9 cellular contexts compared by ENCODE assay signal in the genomic region with DNA sequence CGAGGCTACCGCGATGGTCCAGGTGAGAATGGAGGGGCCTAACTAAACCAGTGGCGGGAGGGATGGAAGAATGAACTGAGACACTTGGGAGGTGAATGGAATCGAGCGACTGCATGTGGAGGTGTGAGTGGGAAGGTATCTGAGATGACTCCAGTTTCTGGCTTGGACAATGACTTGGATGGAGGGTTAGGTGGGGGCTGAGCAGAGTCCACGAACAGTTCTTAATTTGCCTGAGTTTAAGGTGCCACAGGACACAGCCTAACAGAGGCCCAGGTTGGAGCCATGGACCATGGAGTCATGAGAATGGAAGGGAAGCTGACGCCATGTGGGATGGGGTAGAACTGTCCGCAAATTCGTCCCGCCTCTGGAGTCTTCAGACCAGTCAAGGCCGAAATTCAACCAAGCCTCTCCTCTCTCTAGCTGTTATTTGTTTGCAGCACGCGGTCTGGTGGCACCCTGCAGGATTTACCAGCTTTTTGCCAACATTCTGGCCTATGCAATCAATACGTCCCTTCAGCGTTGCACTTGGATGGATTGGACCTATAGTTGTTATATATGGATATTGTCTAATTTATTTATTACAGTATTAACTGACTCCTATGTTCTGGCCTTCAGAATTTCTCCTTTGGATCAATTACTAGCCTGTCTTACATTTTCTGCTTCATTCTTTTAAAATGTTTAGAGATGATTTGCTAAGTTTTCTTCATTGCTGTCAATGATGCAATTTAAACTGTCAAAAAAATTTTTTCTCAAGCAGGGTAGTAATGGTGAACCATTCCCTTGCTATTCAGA. TPM values are rescaled to one million over a fixed set of nuclear protein-coding genes. Genes with fewer than 3 reads are reported as not detected.
DNase-seq lines count a peak whose midpoint lies in the region; ATAC-seq, FAIRE-seq and TF ChIP-seq lines count a peak whose summit lies in the region.
"Had no signal": no experiment of that assay in that cellular context is flagged by ENCODE, and none has a peak within 500 bp of the region (broad histone marks: within the 10 kb centered on the region; RNA-seq: fewer than 3 reads in every experiment).

No MANE protein-coding gene starts in this region.

- H3K27me3 Mint-ChIP-seq in MCF 10A (ENCODE audit: insufficient read depth, unreplicated experiment), result no peaks in the 10 kb centered on the region
- H3K27me3 Mint-ChIP-seq in stimulated activated memory B cell treated with anti-CD40 and anti-IgM and Interleukin-4, amounts not matched to agents 10 μg/mL and 1 μg/mL and 100 μg/mL, for 72 hours, result no peaks in the 10 kb centered on the region
- H3K27me3 Mint-ChIP-seq: activated B cell treated with CpG ODN at 0.5 μM for 24 hours had no signal

- H3K9me3 Mint-ChIP-seq in MCF 10A (ENCODE audit: unreplicated experiment), result no peaks in the 10 kb centered on the region
- H3K9me3 Mint-ChIP-seq in stimulated activated memory B cell treated with anti-CD40 and anti-IgM and Interleukin-4, amounts not matched to agents 10 μg/mL and 1 μg/mL and 100 μg/mL, for 72 hours, result no peaks in the 10 kb centered on the region
- H3K9me3 Mint-ChIP-seq: activated B cell treated with CpG ODN at 0.5 μM for 24 hours had no signal

- peaks cover 33% of the 10 kb centered on the region for H3K36me3 Mint-ChIP-seq in MCF 10A (ENCODE audit: insufficient read depth, unreplicated experiment)
- peaks cover 6% of the 10 kb centered on the region for H3K36me3 Mint-ChIP-seq in stimulated activated memory B cell treated with anti-CD40 and anti-IgM and Interleukin-4, amounts not matched to agents 10 μg/mL and 1 μg/mL and 100 μg/mL, for 72 hours

- CTCF ChIA-PET in MCF 10A (lab: Yijun Ruan, JAX), result interaction anchor here (0.5 to 8.3 kb wide), 14 partner anchors 10 to 323 kb away, joined by 3 to 137 read pairs (median 3); a partner anchor contains a TSS
- CTCF ChIA-PET in HepG2 (lab: Yijun Ruan, JAX; ENCODE audit: low intra/inter-chr PET ratio, low total read pairs), result interaction anchor here (1.2 to 1.8 kb wide), 3 partner anchors 28 to 325 kb away, joined by 5 to 10 read pairs (median 8); no protein-coding TSS in a partner anchor
- CTCF ChIA-PET in HEK293T (lab: Yijun Ruan, JAX), result interaction anchor here (0.8 to 2.1 kb wide), 3 partner anchors 9 to 325 kb away, joined by 3 to 7 read pairs (median 6); no protein-coding TSS in a partner anchor

- H3K27ac ChIP-seq in breast epithelium, result peak overlapping the region; percentile 68 to 71
- peak overlapping the region in 3 of 5 donors; percentile 54 to 77 (median 60) for H3K27ac ChIP-seq in adrenal gland
- peak overlapping the region; percentile 67 for H3K27ac ChIP-seq in HepG2 (ENCODE audit: extremely low read length, insufficient read depth, low read length)
- peak overlapping the region; percentile 19 to 77 (median 59) for H3K27ac ChIP-seq in upper lobe of left lung

- TF ChIP-seq EP300 in HepG2 (IDR thresholded peaks at IDR 0.05; ENCODE audit: low read depth in 2 of 2, low read length in 2 of 2), result no peak
- TF ChIP-seq EP300 in HepG2 (CRISPR knock-in tag; IDR thresholded peaks at IDR 0.05; ENCODE audit: borderline replicate concordance), result no peak
- TF ChIP-seq EP300 in upper lobe of left lung (IDR thresholded peaks at IDR 0.05), result no peak

- DNase-seq in breast epithelium (ENCODE audit: low spot score in 2 of 2), result no peak
- no peak for DNase-seq in MCF 10A (ENCODE audit: unreplicated experiment)
- peak in 1 of 7 donors; percentile 7 for DNase-seq in adrenal gland
- DNase-seq in HepG2 (ENCODE audit: low spot score), result no peak
- DNase-seq in upper lobe of left lung, result no peak
- no peak for DNase-seq in HEK293T (ENCODE audit: extremely low spot score)
- no peak for DNase-seq in omental fat pad (ENCODE audit: low spot score)

- intact Hi-C loops in breast epithelium (cut with DNase I; ENCODE audit: low total_unique reads), result no loop called here
- intact Hi-C loops in MCF 10A (cut with micrococcal nuclease), result no loop called here
- intact Hi-C loops in adrenal gland (cut with DNase I), result loop anchor here in 1 of 2 donors (10.0 kb wide), 1 partner anchor 324 kb away; a partner anchor contains a TSS
- intact Hi-C loops in HepG2 (cut with micrococcal nuclease; ENCODE audit: unreplicated experiment), result loop anchor here (5.0 kb wide), 1 partner anchor 49 kb away; a partner anchor contains a TSS

- ATAC-seq in HepG2, result peak; percentile 32
- ATAC-seq in upper lobe of left lung (ENCODE audit: low FRiP score in 2 of 2), result no peak
- no peak for ATAC-seq in stimulated activated memory B cell treated with anti-CD40 and anti-IgM and Interleukin-4, amounts not matched to agents 10 μg/mL and 1 μg/mL and 100 μg/mL, for 72 hours
- ATAC-seq in omental fat pad (ENCODE audit: low FRiP score), result no peak

- H3K4me3 ChIP-seq in breast epithelium, result peak overlapping the region; percentile 81 to 87 (median 82)
- peak overlapping the region in 3 of 4 donors; percentile 32 to 80 (median 47) for H3K4me3 ChIP-seq in adrenal gland
- H3K4me3 ChIP-seq in HepG2 (replicated peaks in 1 of 3; ENCODE audit: insufficient read depth in 1 of 3, low read depth in 2 of 3, low read length in 3 of 3), result peak overlapping the region; percentile 84 to 95 (median 94)
- peak overlapping the region; percentile 13 to 81 (median 66) for H3K4me3 ChIP-seq in upper lobe of left lung

- H3K9me3 ChIP-seq in breast epithelium (no peaks in the 10 kb centered on the region), adrenal gland (replicated peaks in 1 of 3) (no peaks in the 10 kb centered on the region), HepG2 (ENCODE audit: low read length) (no peaks in the 10 kb centered on the region), upper lobe of left lung (no peaks in the 10 kb centered on the region)

- no peak for TF ChIP-seq RAD21 in HepG2 (CRISPR knock-in tag; IDR thresholded peaks at IDR 0.05)

- H3K4me1 ChIP-seq in breast epithelium (peaks cover 8 to 9% of the 10 kb centered on the region in 2 donors), adrenal gland (replicated peaks in 1 of 2) (peaks cover 3 to 19% of the 10 kb centered on the region in 2 donors), HepG2 (ENCODE audit: insufficient read depth, low read length) (peaks cover 33% of the 10 kb centered on the region), upper lobe of left lung (peaks cover 16 to 26% (median 20%) of the 10 kb centered on the region in 4 donors)

- no peak overlapping the region for H3K27ac Mint-ChIP-seq in MCF 10A (ENCODE audit: low read depth, unreplicated experiment)
- H3K27ac Mint-ChIP-seq in stimulated activated memory B cell treated with anti-CD40 and anti-IgM and Interleukin-4, amounts not matched to agents 10 μg/mL and 1 μg/mL and 100 μg/mL, for 72 hours, result no peak overlapping the region
- H3K27ac Mint-ChIP-seq: activated B cell treated with CpG ODN at 0.5 μM for 24 hours had no signal

- FAIRE-seq in HepG2 (lab: Jason Lieb, UNC), result no peak

- no peak for TF ChIP-seq POLR2A in breast epithelium (IDR thresholded peaks at IDR 0.05)
- TF ChIP-seq POLR2A in adrenal gland (IDR thresholded peaks at IDR 0.05), result no peak
- no peak; a peak in 1 of 4 replicates for TF ChIP-seq POLR2A in HepG2 (IDR thresholded peaks at IDR 0.05; ENCODE audit: insufficient read depth in 1 of 2, low read depth in 2 of 2, low read length in 2 of 2)
- no peak for TF ChIP-seq POLR2A in upper lobe of left lung (IDR thresholded peaks at IDR 0.05)

- in situ Hi-C loops in HepG2 (cut with HindIII; ENCODE audit: extremely low pct_ligation_motif_present, low pct_unique_long_range_greater_than_20kb), result loop anchor here (25.0 kb wide), 1 partner anchor 311 kb away; a partner anchor contains a TSS

- POLR2A ChIA-PET in MCF 10A (lab: Yijun Ruan, JAX) (interaction anchor here (1.1 to 5.5 kb wide), 4 partner anchors 30 to 325 kb away, joined by 4 to 29 read pairs (median 12); a partner anchor contains a TSS), HepG2 (lab: Yijun Ruan, JAX) (interaction anchor here (0.7 to 2.2 kb wide), 6 partner anchors 28 to 411 kb away, joined by 3 to 13 read pairs (median 4); a partner anchor contains a TSS), HEK293T (lab: Yijun Ruan, JAX) (interaction anchor here (0.6 to 4.9 kb wide), 9 partner anchors 10 to 320 kb away, joined by 3 to 21 read pairs (median 3); a partner anchor contains a TSS)

- no peak for TF ChIP-seq CTCF in breast epithelium (IDR thresholded peaks at IDR 0.05)
- TF ChIP-seq CTCF in MCF 10A (IDR thresholded peaks at IDR 0.05; ENCODE audit: unreplicated experiment), result no peak
- TF ChIP-seq CTCF in adrenal gland (IDR thresholded peaks at IDR 0.05), result no peak
- no peak for TF ChIP-seq CTCF in HepG2 (CRISPR knock-in tag; IDR thresholded peaks at IDR 0.05)
- TF ChIP-seq CTCF in upper lobe of left lung (IDR thresholded peaks at IDR 0.05), result no peak
- no peak for TF ChIP-seq CTCF in omental fat pad (IDR thresholded peaks at IDR 0.05)

- no peaks in the 10 kb centered on the region for H4K20me1 ChIP-seq in HepG2 (ENCODE audit: insufficient read depth, low read length)

- peak overlapping the region; percentile 96 for H2AFZ ChIP-seq in HepG2 (ENCODE audit: low read length)

- H3K36me3 ChIP-seq in breast epithelium, result no peaks in the 10 kb centered on the region
- H3K36me3 ChIP-seq in adrenal gland (replicated peaks in 1 of 2), result peaks cover 0 to 6% of the 10 kb centered on the region in 2 donors
- peaks cover 3 to 17% of the 10 kb centered on the region in 2 experiments; a peak in 4 of 5 replicates for H3K36me3 ChIP-seq in HepG2 (replicated peaks in 1 of 2; ENCODE audit: control insufficient read depth in 1 of 2, insufficient read depth in 2 of 2, low read length in 2 of 2)
- peaks cover 0 to 30% (median 6%) of the 10 kb centered on the region in 4 donors for H3K36me3 ChIP-seq in upper lobe of left lung

- no peaks in the 10 kb centered on the region for H3K27me3 ChIP-seq in breast epithelium
- H3K27me3 ChIP-seq in adrenal gland, result no peaks in the 10 kb centered on the region
- H3K27me3 ChIP-seq in HepG2 (ENCODE audit: control insufficient read depth in 1 of 2, insufficient read depth in 2 of 2, low read length in 2 of 2), result no peaks in the 10 kb centered on the region; a peak in 1 of 5 replicates
- H3K27me3 ChIP-seq in upper lobe of left lung, result no peaks in the 10 kb centered on the region

- H3K79me2 ChIP-seq in HepG2 (ENCODE audit: insufficient read depth, low read length), result peaks cover 22% of the 10 kb centered on the region

- H3K4me3 Mint-ChIP-seq in MCF 10A (ENCODE audit: unreplicated experiment), result no peak overlapping the region
- H3K4me3 Mint-ChIP-seq in stimulated activated memory B cell treated with anti-CD40 and anti-IgM and Interleukin-4, amounts not matched to agents 10 μg/mL and 1 μg/mL and 100 μg/mL, for 72 hours, result no peak overlapping the region
- H3K4me3 Mint-ChIP-seq: activated B cell treated with CpG ODN at 0.5 μM for 24 hours had no signal

- BruUV-seq in MCF 10A (replicated peaks; lab: Mats Ljungman, UMichigan) (no TSS peak), HepG2 (replicated peaks; lab: Mats Ljungman, UMichigan) (TSS peak; percentile 78)

- H3K9ac ChIP-seq in HepG2 (ENCODE audit: insufficient read depth, low read depth, low read length), result peak overlapping the region; percentile 78

- 45 to 56% (median 54%) methylated on average over 16 of the region's 16 CpGs for WGBS in adrenal gland, 4 donors
- 48% methylated on average over 15 of the region's 16 CpGs for WGBS in HepG2 (ENCODE audit: low lambda C conversion rate)
- 59 to 65% methylated on average over 16 of the region's 16 CpGs for WGBS in upper lobe of left lung, 2 donors

- H3K4me2 ChIP-seq in HepG2 (ENCODE audit: low read depth, low read length), result peak overlapping the region; percentile 97

- no peaks in the 10 kb centered on the region for H3K4me1 Mint-ChIP-seq in MCF 10A (ENCODE audit: insufficient read depth, unreplicated experiment)
- peaks cover 16% of the 10 kb centered on the region for H3K4me1 Mint-ChIP-seq in stimulated activated memory B cell treated with anti-CD40 and anti-IgM and Interleukin-4, amounts not matched to agents 10 μg/mL and 1 μg/mL and 100 μg/mL, for 72 hours

RNA-seq across cellular contexts. Expression of a gene that starts 0.9 kb away (rescaled TPM):
- total RNA-seq in breast epithelium (10 to 100 TPM; 27.1 to 42.6 (median 30.2) TPM), MCF 10A (2022) (72.5 and 83.8 TPM in 2 replicates), adrenal gland (10 to 100 TPM; 17.1 to 65.1 (median 40.1) TPM), HepG2 (2016; rRNA removed; fragmentation: Illumina TruSeq; extraction: Trizol) (170 and 172 TPM in 2 replicates), upper lobe of left lung (10 to 100 TPM; 19.2 to 37.7 (median 24.3) TPM), omental fat pad (10 to 100 TPM; 27.6 to 54.3 (median 39.6) TPM)
- polyA plus RNA-seq in adrenal gland (10 to 100 TPM; 37.8 to 84.5 (median 54.8) TPM), HepG2 (2011; rRNA removed) (59.1 and 89.7 TPM in 2 replicates)
- total RNA-seq in HepG2 (2016; cell fraction: cytosol; rRNA removed; fragmentation: Illumina TruSeq; extraction: Trizol; ENCODE audit: low read depth), result 719 and 870 TPM in 2 replicates
- 161 and 184 TPM in 2 replicates for total RNA-seq in HepG2 (2016; cell fraction: insoluble cytoplasmic fraction; rRNA removed; fragmentation: Illumina TruSeq; extraction: Trizol)
- 416 and 482 TPM in 2 replicates for total RNA-seq in HepG2 (2016; cell fraction: membrane; rRNA removed; fragmentation: Illumina TruSeq; extraction: Trizol)
- total RNA-seq in HepG2 (2016; cell fraction: nucleus; rRNA removed; fragmentation: Illumina TruSeq; extraction: Trizol), result 51.5 and 52.9 TPM in 2 replicates
- 70.2 and 71.9 TPM in 2 replicates for polyA plus RNA-seq in HepG2 (2011; cell fraction: cytosol; rRNA removed)
- 16.6 and 17.4 TPM in 2 replicates for polyA plus RNA-seq in HepG2 (2011; cell fraction: nucleus; rRNA removed)
- polyA plus RNA-seq in HepG2 (2012), result 58.8 and 77.2 TPM in 2 replicates
- 917 and 1,024 TPM in 2 replicates for polyA plus RNA-seq in HepG2 (2016; cell fraction: cytosol; fragmentation: Illumina TruSeq; extraction: Trizol; ENCODE audit: low read depth)
- polyA plus RNA-seq in HepG2 (2016; cell fraction: insoluble cytoplasmic fraction; fragmentation: Illumina TruSeq; extraction: Trizol; ENCODE audit: low read depth), result 174 and 187 TPM in 2 replicates
- polyA plus RNA-seq in HepG2 (2016; cell fraction: membrane; fragmentation: Illumina TruSeq; extraction: Trizol; ENCODE audit: low read depth), result 432 and 498 TPM in 2 replicates
- 94.6 and 103 TPM in 2 replicates for polyA plus RNA-seq in HepG2 (2016; cell fraction: nucleus; fragmentation: Illumina TruSeq; extraction: Trizol; ENCODE audit: insufficient read depth, low read depth)
- polyA minus RNA-seq in HepG2 (2011; rRNA and poly(A)+ RNA removed; ENCODE audit: low replicate concordance), result 8.3 and 15.8 TPM in 2 replicates
- polyA minus RNA-seq in HepG2 (2011; cell fraction: cytosol; rRNA and poly(A)+ RNA removed), result 12.3 and 18.9 TPM in 2 replicates
- polyA minus RNA-seq in HepG2 (2011; cell fraction: nucleus; rRNA and poly(A)+ RNA removed), result 10.9 and 11.2 TPM in 2 replicates

RNA-seq across cellular contexts. Expression of a gene that starts 30.0 kb away (rescaled TPM):
- 100 to 1,000 TPM in 1 of 3 donors, 10 to 100 TPM in 2; 87.8 to 107 (median 98.4) TPM for total RNA-seq in breast epithelium
- 92.6 and 97.5 TPM in 2 replicates for total RNA-seq in MCF 10A (2022)
- 100 to 1,000 TPM in 1 of 8 donors, 10 to 100 TPM in 7; 59.9 to 103 (median 87.4) TPM for total RNA-seq in adrenal gland
- polyA plus RNA-seq in adrenal gland, result 10 to 100 TPM; 15.9 to 44.5 (median 21.4) TPM
- 139 and 217 TPM in 2 replicates for total RNA-seq in HepG2 (2016; rRNA removed; fragmentation: Illumina TruSeq; extraction: Trizol)
- 26.2 and 34.3 TPM in 2 replicates for total RNA-seq in HepG2 (2016; cell fraction: cytosol; rRNA removed; fragmentation: Illumina TruSeq; extraction: Trizol; ENCODE audit: low read depth)
- 135 and 223 TPM in 2 replicates for total RNA-seq in HepG2 (2016; cell fraction: insoluble cytoplasmic fraction; rRNA removed; fragmentation: Illumina TruSeq; extraction: Trizol)
- 73.7 and 77.9 TPM in 2 replicates for total RNA-seq in HepG2 (2016; cell fraction: membrane; rRNA removed; fragmentation: Illumina TruSeq; extraction: Trizol)
- total RNA-seq in HepG2 (2016; cell fraction: nucleus; rRNA removed; fragmentation: Illumina TruSeq; extraction: Trizol), result 58.0 and 69.5 TPM in 2 replicates
- 33.2 and 48.2 TPM in 2 replicates for polyA plus RNA-seq in HepG2 (2011; rRNA removed)
- 17.6 and 27.6 TPM in 2 replicates for polyA plus RNA-seq in HepG2 (2011; cell fraction: cytosol; rRNA removed)
- polyA plus RNA-seq in HepG2 (2011; cell fraction: nucleus; rRNA removed), result 10.7 and 17.1 TPM in 2 replicates
- 42.5 and 50.3 TPM in 2 replicates for polyA plus RNA-seq in HepG2 (2012)
- polyA plus RNA-seq in HepG2 (2016; cell fraction: cytosol; fragmentation: Illumina TruSeq; extraction: Trizol; ENCODE audit: low read depth), result 18.1 and 21.3 TPM in 2 replicates
- 128 and 131 TPM in 2 replicates for polyA plus RNA-seq in HepG2 (2016; cell fraction: insoluble cytoplasmic fraction; fragmentation: Illumina TruSeq; extraction: Trizol; ENCODE audit: low read depth)
- polyA plus RNA-seq in HepG2 (2016; cell fraction: membrane; fragmentation: Illumina TruSeq; extraction: Trizol; ENCODE audit: low read depth), result 35.8 and 42.0 TPM in 2 replicates
- polyA plus RNA-seq in HepG2 (2016; cell fraction: nucleus; fragmentation: Illumina TruSeq; extraction: Trizol; ENCODE audit: insufficient read depth, low read depth), result 52.2 and 58.5 TPM in 2 replicates
- polyA minus RNA-seq in HepG2 (2011; rRNA and poly(A)+ RNA removed; ENCODE audit: low replicate concordance), result 17.0 and 33.6 TPM in 2 replicates
- 28.0 and 36.2 TPM in 2 replicates for polyA minus RNA-seq in HepG2 (2011; cell fraction: cytosol; rRNA and poly(A)+ RNA removed)
- polyA minus RNA-seq in HepG2 (2011; cell fraction: nucleus; rRNA and poly(A)+ RNA removed), result 30.4 and 30.7 TPM in 2 replicates
- total RNA-seq in upper lobe of left lung, result 100 to 1,000 TPM in 2 of 6 donors, 10 to 100 TPM in 4; 23.1 to 143 (median 94.5) TPM
- total RNA-seq in omental fat pad, result 100 to 1,000 TPM in 1 of 4 donors, 10 to 100 TPM in 3; 84.9 to 109 (median 93.2) TPM

RNA-seq across cellular contexts. Expression of a gene that starts 49.8 kb away (rescaled TPM):
- 100 to 1,000 TPM in 1 of 3 donors, 10 to 100 TPM in 2; 41.6 to 100 (median 56.7) TPM for total RNA-seq in breast epithelium
- 387 and 470 TPM in 2 replicates for total RNA-seq in MCF 10A (2022)
- 10 to 100 TPM in 5 of 8 donors, 1 to 10 TPM in 3; 1.6 to 24.9 (median 13.5) TPM for total RNA-seq in adrenal gland
- 10 to 100 TPM in 2 of 3 donors, 1 to 10 TPM in 1; 6.0 to 19.8 (median 12.8) TPM for polyA plus RNA-seq in adrenal gland
- total RNA-seq in HepG2 (2016; rRNA removed; fragmentation: Illumina TruSeq; extraction: Trizol), result 188 and 281 TPM in 2 replicates
- total RNA-seq in HepG2 (2016; cell fraction: cytosol; rRNA removed; fragmentation: Illumina TruSeq; extraction: Trizol; ENCODE audit: low read depth), result 38.9 and 41.2 TPM in 2 replicates
- total RNA-seq in HepG2 (2016; cell fraction: insoluble cytoplasmic fraction; rRNA removed; fragmentation: Illumina TruSeq; extraction: Trizol), result 188 and 279 TPM in 2 replicates
- 132 and 142 TPM in 2 replicates for total RNA-seq in HepG2 (2016; cell fraction: membrane; rRNA removed; fragmentation: Illumina TruSeq; extraction: Trizol)
- 70.7 and 79.0 TPM in 2 replicates for total RNA-seq in HepG2 (2016; cell fraction: nucleus; rRNA removed; fragmentation: Illumina TruSeq; extraction: Trizol)
- polyA plus RNA-seq in HepG2 (2011; rRNA removed), result 197 and 269 TPM in 2 replicates
- polyA plus RNA-seq in HepG2 (2011; cell fraction: cytosol; rRNA removed), result 162 and 205 TPM in 2 replicates
- 88.5 and 89.7 TPM in 2 replicates for polyA plus RNA-seq in HepG2 (2011; cell fraction: nucleus; rRNA removed)
- polyA plus RNA-seq in HepG2 (2012), result 224 and 287 TPM in 2 replicates
- 31.0 and 33.2 TPM in 2 replicates for polyA plus RNA-seq in HepG2 (2016; cell fraction: cytosol; fragmentation: Illumina TruSeq; extraction: Trizol; ENCODE audit: low read depth)
- polyA plus RNA-seq in HepG2 (2016; cell fraction: insoluble cytoplasmic fraction; fragmentation: Illumina TruSeq; extraction: Trizol; ENCODE audit: low read depth), result 225 and 240 TPM in 2 replicates
- 83.1 and 83.6 TPM in 2 replicates for polyA plus RNA-seq in HepG2 (2016; cell fraction: membrane; fragmentation: Illumina TruSeq; extraction: Trizol; ENCODE audit: low read depth)
- 100 and 101 TPM in 2 replicates for polyA plus RNA-seq in HepG2 (2016; cell fraction: nucleus; fragmentation: Illumina TruSeq; extraction: Trizol; ENCODE audit: insufficient read depth, low read depth)
- 148 and 336 TPM in 2 replicates for polyA minus RNA-seq in HepG2 (2011; rRNA and poly(A)+ RNA removed; ENCODE audit: low replicate concordance)
- 201 and 205 TPM in 2 replicates for polyA minus RNA-seq in HepG2 (2011; cell fraction: cytosol; rRNA and poly(A)+ RNA removed)
- polyA minus RNA-seq in HepG2 (2011; cell fraction: nucleus; rRNA and poly(A)+ RNA removed), result 97.9 and 128 TPM in 2 replicates
- total RNA-seq in upper lobe of left lung, result 10 to 100 TPM in 5 of 6 donors, 1 to 10 TPM in 1; 8.4 to 68.1 (median 34.5) TPM
- 100 to 1,000 TPM in 1 of 4 donors, 10 to 100 TPM in 3; 34.8 to 111 (median 46.5) TPM for total RNA-seq in omental fat pad
